In genomic region chr1:28580706-28581530, GRCh38 we compare ENCODE assay signal across 8 cellular contexts. TPM values are rescaled to one million over a fixed set of nuclear protein-coding genes. Genes with fewer than 3 reads are reported as not detected.
DNase-seq lines count a peak whose midpoint lies in the region; ATAC-seq, FAIRE-seq and TF ChIP-seq lines count a peak whose summit lies in the region.

No MANE protein-coding gene starts in this region.

- H3K27ac ChIP-seq in CD4-positive, CD25-positive, alpha-beta regulatory T cell (ENCODE audit: insufficient read depth, low read length, poor library complexity, severe bottlenecking): peak overlapping the region; percentile 80
- H3K27ac ChIP-seq in SJSA1: peak overlapping the region; percentile 55
- H3K27ac ChIP-seq in ascending aorta: peak overlapping the region; percentile 91 to 92
- peak overlapping the region; percentile 86 to 91 for H3K27ac ChIP-seq in small intestine (ENCODE audit: low read depth in 1 of 2, low read length in 1 of 2)

- peak; percentile 47 to 53 for ATAC-seq in CD4-positive, CD25-positive, alpha-beta regulatory T cell (ENCODE audit: low read depth in 2 of 2)
- peak; percentile 5 for ATAC-seq in GM18909 (IDR thresholded peaks at IDR 0.05; ENCODE audit: poor library complexity, unreplicated experiment)
- ATAC-seq in HG03460 (IDR thresholded peaks at IDR 0.05; ENCODE audit: unreplicated experiment): peak; percentile 22

- H3K27me3 Mint-ChIP-seq in CD4-positive, CD25-positive, alpha-beta regulatory T cell: no peaks in the 10 kb centered on the region

- TF ChIP-seq CTCF in ascending aorta (IDR thresholded peaks at IDR 0.05): no peak

- peaks cover 31% of the 10 kb centered on the region for H3K4me1 ChIP-seq in CD4-positive, CD25-positive, alpha-beta regulatory T cell (ENCODE audit: control insufficient read depth, insufficient read depth, low read length, poor library complexity, severe bottlenecking)
- H3K4me1 ChIP-seq in SJSA1 (replicated peaks) (peaks cover 21% of the 10 kb centered on the region), ascending aorta (peaks cover 8 to 14% of the 10 kb centered on the region in 2 donors), small intestine (ENCODE audit: control insufficient read depth in 2 of 2, insufficient read depth in 1 of 2, low read depth in 1 of 2, low read length in 1 of 2) (peaks cover 0 to 2% of the 10 kb centered on the region in 2 donors)

- H3K27ac Mint-ChIP-seq in CD4-positive, CD25-positive, alpha-beta regulatory T cell: peak overlapping the region; percentile 94 to 98 (median 96)

- DNase-seq in CD4-positive, CD25-positive, alpha-beta regulatory T cell: peak; percentile 16 to 78 (median 71)
- DNase-seq in SJSA1 (ENCODE audit: low read depth in 1 of 2, low spot score in 2 of 2) (peak; percentile 43 to 51), ascending aorta (ENCODE audit: low spot score in 2 of 2) (no peak), small intestine (peak; percentile 77), HPDE6-E6E7 (ENCODE audit: extremely low spot score) (no peak)

- no peaks in the 10 kb centered on the region for H3K9me3 Mint-ChIP-seq in CD4-positive, CD25-positive, alpha-beta regulatory T cell

- 0 to 1% (median 1%) methylated on average over 26 of the region's 26 CpGs for WGBS in small intestine, 3 donors

- peak overlapping the region; percentile 97 for H3K4me3 ChIP-seq in CD4-positive, CD25-positive, alpha-beta regulatory T cell (ENCODE audit: low read depth, low read length)
- peak overlapping the region; percentile 78 for H3K4me3 ChIP-seq in SJSA1
- peak overlapping the region; percentile 77 to 86 for H3K4me3 ChIP-seq in ascending aorta
- H3K4me3 ChIP-seq in iPS-18c (ENCODE audit: insufficient read depth, low read depth, low read length): peak overlapping the region; percentile 86
- H3K4me3 ChIP-seq in small intestine (ENCODE audit: low read depth in 1 of 2, low read length in 2 of 2): peak overlapping the region; percentile 79 to 94

- no peaks in the 10 kb centered on the region for H3K27me3 ChIP-seq in CD4-positive, CD25-positive, alpha-beta regulatory T cell (ENCODE audit: control insufficient read depth, insufficient read depth, low read length)
- no peaks in the 10 kb centered on the region for H3K27me3 ChIP-seq in SJSA1 (replicated peaks)
- H3K27me3 ChIP-seq in ascending aorta: no peaks in the 10 kb centered on the region
- H3K27me3 ChIP-seq in small intestine (ENCODE audit: control insufficient read depth in 2 of 2, insufficient read depth in 2 of 2, low read length in 2 of 2): no peaks in the 10 kb centered on the region

- H3K9me3 ChIP-seq in CD4-positive, CD25-positive, alpha-beta regulatory T cell (ENCODE audit: control insufficient read depth in 2 of 2, low read length in 2 of 2): no peaks in the 10 kb centered on the region
- H3K9me3 ChIP-seq in SJSA1 (replicated peaks) (no peaks in the 10 kb centered on the region), ascending aorta (no peaks in the 10 kb centered on the region), iPS-18c (ENCODE audit: control insufficient read depth, insufficient read depth, low read length) (no peaks in the 10 kb centered on the region), small intestine (ENCODE audit: control insufficient read depth, low read depth) (no peaks in the 10 kb centered on the region)

- intact Hi-C loops in ascending aorta (cut with DNase I): loop anchor here (1.0 to 5.0 kb wide), 5 partner anchors 28 to 324 kb away; partner anchors contain the start of genes SESN2, TAF12 and TRNAU1AP

- FAIRE-seq in small intestine (lab: Jason Lieb, UNC): no peak

- H3K36me3 ChIP-seq in CD4-positive, CD25-positive, alpha-beta regulatory T cell (ENCODE audit: control insufficient read depth, insufficient read depth, low read length): peaks cover 37% of the 10 kb centered on the region
- H3K36me3 ChIP-seq in SJSA1: peaks cover 56% of the 10 kb centered on the region
- peaks cover 33 to 40% of the 10 kb centered on the region in 2 donors for H3K36me3 ChIP-seq in ascending aorta
- peaks cover 11 to 19% of the 10 kb centered on the region in 2 donors for H3K36me3 ChIP-seq in small intestine (ENCODE audit: control insufficient read depth in 2 of 2, insufficient read depth in 2 of 2, low read length in 2 of 2)

- peak overlapping the region; percentile 96 to 98 (median 97) for H3K4me3 Mint-ChIP-seq in CD4-positive, CD25-positive, alpha-beta regulatory T cell

- peaks cover 9 to 44% (median 35%) of the 10 kb centered on the region in 4 donors for H3K4me1 Mint-ChIP-seq in CD4-positive, CD25-positive, alpha-beta regulatory T cell

- H3K36me3 Mint-ChIP-seq in CD4-positive, CD25-positive, alpha-beta regulatory T cell: peaks cover 22% of the 10 kb centered on the region

RNA-seq across cellular contexts. Expression of gene RAB42, which starts 11.1 kb away (rescaled TPM):
- not detected for total RNA-seq in CD4-positive, CD25-positive, alpha-beta regulatory T cell
- not detected for polyA plus RNA-seq in CD4-positive, CD25-positive, alpha-beta regulatory T cell
- 1.1 and 6.1 TPM in 2 replicates for total RNA-seq in SJSA1 (2014; rRNA removed; shearing (Covaris generic))
- total RNA-seq in ascending aorta: not detected
- 1 to 10 TPM; 1.7 to 4.9 (median 4.6) TPM for polyA plus RNA-seq in small intestine

RNA-seq across cellular contexts. Expression of gene TRNAU1AP, which starts 28.0 kb away (rescaled TPM):
- 29.8 TPM for total RNA-seq in CD4-positive, CD25-positive, alpha-beta regulatory T cell
- polyA plus RNA-seq in CD4-positive, CD25-positive, alpha-beta regulatory T cell: 10 to 100 TPM; 28.9 to 48.2 (median 39.4) TPM
- 17.4 and 26.1 TPM in 2 replicates for total RNA-seq in SJSA1 (2014; rRNA removed; shearing (Covaris generic))
- total RNA-seq in ascending aorta: 11.0 TPM
- polyA plus RNA-seq in small intestine: 10 to 100 TPM; 16.3 to 25.9 (median 25.5) TPM

Comparison
In these comparisons a context has a peak if more than half of its experiments do, and no peak if none do; other contexts are left out.
1. DNase-seq: peak in CD4-positive, CD25-positive, alpha-beta regulatory T cell (3 of 3), SJSA1 (2 of 2) and small intestine (single experiment); none in ascending aorta (0 of 2) and HPDE6-E6E7 (single experiment).
2. Peak in every context shown above with its lines, with median percentiles within 50 percentile points of each other: ATAC-seq, H3K27ac ChIP-seq and H3K4me3 ChIP-seq.